In the genomic region with DNA sequence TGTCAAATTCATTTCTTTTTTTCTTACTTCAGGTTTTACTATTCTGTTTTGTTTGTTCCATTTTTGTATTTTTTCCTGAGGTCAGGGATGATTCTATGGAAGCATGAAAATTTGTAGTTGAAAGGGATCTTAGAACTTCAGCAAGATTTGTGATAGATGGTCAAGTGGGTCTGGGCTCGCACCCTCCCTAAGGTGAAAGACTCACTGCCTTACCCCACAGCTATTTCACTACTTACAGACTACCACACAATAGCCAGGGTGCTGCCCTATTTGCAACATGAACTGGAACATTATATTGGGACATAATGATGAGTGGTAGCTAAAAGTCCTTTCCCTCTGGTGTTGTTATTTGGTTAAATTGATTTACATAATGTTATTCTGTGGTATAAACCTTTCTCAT, we compare ENCODE assay signal across 26 cellular contexts.
A peak's percentile ranks its signal among the peaks of the same experiment; 100 is the strongest.
DNase-seq lines count a peak whose midpoint lies in the region; ATAC-seq, FAIRE-seq and TF ChIP-seq lines count a peak whose summit lies in the region.
"Had no signal": no experiment of that assay in that cellular context is flagged by ENCODE, and none has a peak within 500 bp of the region (broad histone marks: within the 10 kb centered on the region; RNA-seq: fewer than 3 reads in every experiment).

No MANE protein-coding gene starts in this region.

- H3K4me3 Mint-ChIP-seq in activated T-cell treated with anti-CD3 and anti-CD28 coated beads, Interleukin-2, amount 50 U/mL, for 4 hours, result peak overlapping the region; percentile 32

- no peaks in the 10 kb centered on the region for H3K9me3 ChIP-seq in skeletal muscle satellite cell (replicated peaks; ENCODE audit: low read length)
- no peaks in the 10 kb centered on the region for H3K9me3 ChIP-seq in left lung
- H3K9me3 ChIP-seq: BLaER1, right lobe of liver, testis had no signal

- no peak for TF ChIP-seq CTCF in epithelial cell of esophagus (IDR thresholded peaks at IDR 0.05; ENCODE audit: insufficient read depth, low read depth, low read length, missing control alignments)
- TF ChIP-seq CTCF in left lung (IDR thresholded peaks at IDR 0.05), result no peak

- H3K36me3 Mint-ChIP-seq in activated T-cell treated with anti-CD3 and anti-CD28 coated beads, Interleukin-2, amount 50 U/mL, for 4 hours (ENCODE audit: insufficient read depth), result peaks cover 35% of the 10 kb centered on the region

- H3K36me3 ChIP-seq in skeletal muscle satellite cell (ENCODE audit: insufficient read depth, low read length), result peaks cover 10% of the 10 kb centered on the region
- no peaks in the 10 kb centered on the region for H3K36me3 ChIP-seq in left lung
- H3K36me3 ChIP-seq: BLaER1, right lobe of liver had no signal

- H3K4me2 ChIP-seq in skeletal muscle satellite cell (ENCODE audit: low read length), result no peak overlapping the region
- H3K4me2 ChIP-seq: BLaER1 had no signal

- H3K4me1 Mint-ChIP-seq in activated T-cell treated with anti-CD3 and anti-CD28 coated beads, Interleukin-2, amount 50 U/mL, for 4 hours (ENCODE audit: low read depth), result peaks cover 79% of the 10 kb centered on the region

- peak overlapping the region; percentile 12 for H3K9ac ChIP-seq in skeletal muscle satellite cell (ENCODE audit: low read depth, low read length)
- H3K9ac ChIP-seq: BLaER1, parathyroid adenoma had no signal

- H3K4me1 ChIP-seq in skeletal muscle satellite cell (ENCODE audit: control insufficient read depth, insufficient read depth, low read length), result peaks cover 40% of the 10 kb centered on the region
- H3K4me1 ChIP-seq in left lung, result peaks cover 0 to 26% of the 10 kb centered on the region in 2 donors
- H3K4me1 ChIP-seq: BLaER1, parathyroid adenoma, right lobe of liver, testis had no signal

- H3K4me3 ChIP-seq in epithelial cell of esophagus (ENCODE audit: low read length), result no peak overlapping the region
- no peak overlapping the region for H3K4me3 ChIP-seq in skeletal muscle satellite cell (ENCODE audit: low read length)
- H3K4me3 ChIP-seq in left lung, result no peak overlapping the region
- H3K4me3 ChIP-seq: BLaER1, lung, right lobe of liver, testis had no signal

- H3K27me3 Mint-ChIP-seq in activated T-cell treated with anti-CD3 and anti-CD28 coated beads, Interleukin-2, amount 50 U/mL, for 4 hours (ENCODE audit: low read depth), result no peaks in the 10 kb centered on the region

- peaks cover 8% of the 10 kb centered on the region for H3K9me3 Mint-ChIP-seq in activated T-cell treated with anti-CD3 and anti-CD28 coated beads, Interleukin-2, amount 50 U/mL, for 4 hours

- no peak overlapping the region for H3K27ac ChIP-seq in left lung
- H3K27ac ChIP-seq: BLaER1, parathyroid adenoma, right lobe of liver, testis had no signal

- intact Hi-C loops in left lung (cut with DNase I), result no loop called here

- FAIRE-seq in GM19239 (lab: Jason Lieb, UNC), result no peak
- FAIRE-seq: frontal cortex, G401.6, HepG2 had no signal

- no peak for ATAC-seq in activated T-cell treated with anti-CD3 and anti-CD28 coated beads, Interleukin-2, amount 50 U/mL, for 4 hours
- no peak for ATAC-seq in left lung
- ATAC-seq: HepG2, right lobe of liver had no signal

- H3K27me3 ChIP-seq in skeletal muscle satellite cell (ENCODE audit: control insufficient read depth, insufficient read depth, low read length) (no peaks in the 10 kb centered on the region), left lung (no peaks in the 10 kb centered on the region)
- H3K27me3 ChIP-seq: BLaER1, right lobe of liver, testis had no signal

- no peak for DNase-seq in activated T-cell treated with anti-CD3 and anti-CD28 coated beads, Interleukin-2, amount 50 U/mL, for 4 hours
- DNase-seq in activated T-cell treated with anti-CD3 and anti-CD28 coated beads for 4 hours, result no peak
- DNase-seq in NCI-H69 (lab: John Stamatoyannopoulos, UW), result peak; percentile 56
- DNase-seq in epithelial cell of esophagus (ENCODE audit: low read depth), result peak; percentile 22
- DNase-seq in COLO668 (lab: John Stamatoyannopoulos, UW; ENCODE audit: unreplicated experiment), result no peak
- no peak for DNase-seq in GM19239 (ENCODE audit: insufficient read length, low spot score)
- no peak for DNase-seq in left lung
- DNase-seq: activated effector memory CD4-positive, alpha-beta T cell treated with Interleukin-2 at 50 U/mL for 16 hours; amygdala; erythroblast; GOT3; hippocampal formation; islet precursor cell; NCI-H1105 treated with DMSO at 0.1 percent for 48 hours; NCI-H2107; NCI-H510A; right lobe of liver; T1000; testis had no signal

Comparison
In these comparisons a context has a peak if more than half of its experiments do, and no peak if none do; other contexts are left out.
1. DNase-seq: peak in NCI-H69 (single experiment) and epithelial cell of esophagus (single experiment); none in activated T-cell treated with anti-CD3 and anti-CD28 coated beads, Interleukin-2, amount 50 U/mL, for 4 hours (single experiment), activated T-cell treated with anti-CD3 and anti-CD28 coated beads for 4 hours (single experiment), COLO668 (single experiment), GM19239 (single experiment) and left lung (0 of 2).